1 cellular context compared by ENCODE assay signal in the genomic region with DNA sequence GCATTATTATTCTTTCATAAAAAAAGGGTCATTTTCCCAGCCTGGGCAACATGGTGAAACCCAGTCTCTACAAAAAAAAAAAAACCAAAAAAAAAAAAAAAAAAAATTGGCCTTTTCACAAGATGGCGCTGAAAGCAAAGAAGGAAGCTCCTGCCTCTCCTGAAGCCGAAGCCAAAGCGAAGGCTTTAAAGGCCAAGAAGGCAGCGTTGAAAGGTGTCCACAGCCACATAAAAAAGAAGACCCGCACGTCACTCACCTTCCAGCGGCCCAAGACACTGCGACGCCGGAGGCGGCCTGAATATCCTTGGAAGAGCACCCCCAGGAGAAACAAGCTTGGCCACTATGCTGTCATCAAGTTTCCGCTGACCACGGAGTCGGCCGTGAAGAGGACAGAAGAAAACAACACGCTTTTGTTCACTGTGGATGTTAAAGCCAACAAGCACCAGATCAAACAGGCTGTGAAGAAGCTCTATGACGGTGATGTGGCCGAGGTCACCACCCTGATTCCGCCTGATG.
TF ChIP-seq lines count a peak whose summit lies in the region.

No MANE protein-coding gene starts in this region.

TF ChIP-seq in neural cell, 6 proteins besides CTCF, POLR2A, EP300 and RAD21:
- no peak for TF ChIP-seq POLR2AphosphoS5 (IDR thresholded peaks at IDR 0.05)
- no peak for TF ChIP-seq TAF1 (IDR thresholded peaks at IDR 0.05; ENCODE audit: low read depth)
- no peak for TF ChIP-seq EZH2 (IDR thresholded peaks at IDR 0.05; ENCODE audit: borderline replicate concordance, insufficient read depth, low read length, poor library complexity, severe bottlenecking)
- TF ChIP-seq, protein P1, sequence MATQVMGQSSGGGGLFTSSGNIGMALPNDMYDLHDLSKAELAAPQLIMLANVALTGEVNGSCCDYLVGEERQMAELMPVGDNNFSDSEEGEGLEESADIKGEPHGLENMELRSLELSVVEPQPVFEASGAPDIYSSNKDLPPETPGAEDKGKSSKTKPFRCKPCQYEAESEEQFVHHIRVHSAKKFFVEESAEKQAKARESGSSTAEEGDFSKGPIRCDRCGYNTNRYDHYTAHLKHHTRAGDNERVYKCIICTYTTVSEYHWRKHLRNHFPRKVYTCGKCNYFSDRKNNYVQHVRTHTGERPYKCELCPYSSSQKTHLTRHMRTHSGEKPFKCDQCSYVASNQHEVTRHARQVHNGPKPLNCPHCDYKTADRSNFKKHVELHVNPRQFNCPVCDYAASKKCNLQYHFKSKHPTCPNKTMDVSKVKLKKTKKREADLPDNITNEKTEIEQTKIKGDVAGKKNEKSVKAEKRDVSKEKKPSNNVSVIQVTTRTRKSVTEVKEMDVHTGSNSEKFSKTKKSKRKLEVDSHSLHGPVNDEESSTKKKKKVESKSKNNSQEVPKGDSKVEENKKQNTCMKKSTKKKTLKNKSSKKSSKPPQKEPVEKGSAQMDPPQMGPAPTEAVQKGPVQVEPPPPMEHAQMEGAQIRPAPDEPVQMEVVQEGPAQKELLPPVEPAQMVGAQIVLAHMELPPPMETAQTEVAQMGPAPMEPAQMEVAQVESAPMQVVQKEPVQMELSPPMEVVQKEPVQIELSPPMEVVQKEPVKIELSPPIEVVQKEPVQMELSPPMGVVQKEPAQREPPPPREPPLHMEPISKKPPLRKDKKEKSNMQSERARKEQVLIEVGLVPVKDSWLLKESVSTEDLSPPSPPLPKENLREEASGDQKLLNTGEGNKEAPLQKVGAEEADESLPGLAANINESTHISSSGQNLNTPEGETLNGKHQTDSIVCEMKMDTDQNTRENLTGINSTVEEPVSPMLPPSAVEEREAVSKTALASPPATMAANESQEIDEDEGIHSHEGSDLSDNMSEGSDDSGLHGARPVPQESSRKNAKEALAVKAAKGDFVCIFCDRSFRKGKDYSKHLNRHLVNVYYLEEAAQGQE (IDR thresholded peaks at IDR 0.05; ENCODE audit: borderline replicate concordance), result no peak
- no peak for TF ChIP-seq SMC3 (conservative IDR thresholded peaks at IDR 0.05; ENCODE audit: poor library complexity)
- TF ChIP-seq MXI1 (conservative IDR thresholded peaks at IDR 0.05; ENCODE audit: poor library complexity, severe bottlenecking), result no peak
